In the genomic region with DNA sequence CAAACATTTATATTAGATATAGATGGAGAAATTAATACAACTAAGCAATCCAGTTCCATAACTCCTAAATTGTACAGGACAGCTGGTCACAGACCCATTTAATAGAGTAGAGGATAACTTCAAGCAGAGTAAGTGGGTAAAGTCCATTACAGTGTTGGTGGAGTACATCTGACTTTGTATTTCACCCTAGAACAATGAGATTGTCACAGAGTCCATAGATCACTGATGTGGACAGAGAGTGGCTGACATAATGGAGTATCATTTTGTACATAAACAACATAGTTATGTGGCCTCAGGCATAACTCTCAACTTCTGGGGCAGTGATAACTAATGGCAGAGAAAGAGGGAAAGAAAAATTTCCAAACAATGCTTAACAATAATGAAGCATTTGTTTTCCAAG, we compare ENCODE assay signal across 28 cellular contexts.
"Had no signal": no experiment of that assay in that cellular context is flagged by ENCODE, and none has a peak within 500 bp of the region (broad histone marks: within the 10 kb centered on the region; RNA-seq: fewer than 3 reads in every experiment).

No MANE protein-coding gene starts in this region.

- DNase-seq: colonic mucosa; cortex of kidney; dermis blood vessel endothelial cell; dorsolateral prefrontal cortex; effector CD4-positive, alpha-beta T cell; effector CD8-positive, alpha-beta T cell; effector memory CD4-positive, alpha-beta T cell; effector memory CD8-positive, alpha-beta T cell; endodermal cell; erythroblast; esophagus squamous epithelium; foreskin fibroblast; foreskin keratinocyte; gastrocnemius medialis; glutamatergic neuron; head of caudate nucleus; heart left ventricle; heart right ventricle had no signal

- H3K27me3 Mint-ChIP-seq: dendritic cell treated with granulocyte-macrophage colony-stimulating factor and Interleukin-4, amounts not matched to agents 40 ng/mL and 50 ng/mL, for 4 days had no signal

- H3K27me3 ChIP-seq: colonic mucosa, dorsolateral prefrontal cortex, esophagus muscularis mucosa, esophagus squamous epithelium, foreskin keratinocyte, gastrocnemius medialis, gastroesophageal sphincter, heart left ventricle, heart right ventricle had no signal

- H3K4me3 Mint-ChIP-seq: dendritic cell treated with granulocyte-macrophage colony-stimulating factor and Interleukin-4, amounts not matched to agents 40 ng/mL and 50 ng/mL, for 4 days; effector memory CD8-positive, alpha-beta T cell; endodermal cell had no signal

- H3K27ac ChIP-seq: colonic mucosa, coronary artery, dorsolateral prefrontal cortex, epithelial cell of prostate, esophagus muscularis mucosa, esophagus squamous epithelium, foreskin keratinocyte, gastrocnemius medialis, gastroesophageal sphincter, heart left ventricle, heart right ventricle had no signal

- H3K4me3 ChIP-seq: colonic mucosa, coronary artery, dorsolateral prefrontal cortex, esophagus muscularis mucosa, esophagus squamous epithelium, gastrocnemius medialis, gastroesophageal sphincter, heart left ventricle, heart right ventricle had no signal

- H3K36me3 ChIP-seq: colonic mucosa, esophagus muscularis mucosa, esophagus squamous epithelium, gastrocnemius medialis, gastroesophageal sphincter, heart left ventricle, heart right ventricle had no signal

- FAIRE-seq: colon, endometrium, endothelial cell of umbilical vein, frontal cortex had no signal

- H3K4me1 Mint-ChIP-seq: endodermal cell had no signal

- H3K4me1 ChIP-seq: colonic mucosa, esophagus muscularis mucosa, esophagus squamous epithelium, foreskin keratinocyte, gastrocnemius medialis, gastroesophageal sphincter, heart left ventricle, heart right ventricle had no signal

- ATAC-seq: effector memory CD8-positive, alpha-beta T cell; esophagus mucosa; foreskin keratinocyte; gastrocnemius medialis; gastroesophageal sphincter; heart left ventricle; heart right ventricle had no signal

- H3K9me3 ChIP-seq: colonic mucosa, esophagus muscularis mucosa, esophagus squamous epithelium, gastrocnemius medialis, gastroesophageal sphincter, heart left ventricle, heart right ventricle had no signal

- H3K9me3 Mint-ChIP-seq: dendritic cell treated with granulocyte-macrophage colony-stimulating factor and Interleukin-4, amounts not matched to agents 40 ng/mL and 50 ng/mL, for 4 days; effector memory CD8-positive, alpha-beta T cell; endodermal cell had no signal
